Comparison of ENCODE assay signal across 18 cellular contexts in genomic region chr12:101942206-101942605, GRCh38.
"Had no signal": no experiment of that assay in that cellular context is flagged by ENCODE, and none has a peak within 500 bp of the region (broad histone marks: within the 10 kb centered on the region; RNA-seq: fewer than 3 reads in every experiment).

No MANE protein-coding gene starts in this region.

- ATAC-seq: activated CD8-positive, alpha-beta T cell treated with anti-CD3 and anti-CD28 coated beads, Interleukin-2, amount 10 ng/mL, durations not matched to agents 7 days and 5 days; activated naive CD8-positive, alpha-beta T cell treated with anti-CD3 and anti-CD28 coated beads, Interleukin-2, amount 50 U/mL, for 24 hours had no signal

- DNase-seq: activated CD4-positive, alpha-beta T cell treated with anti-CD3 and anti-CD28 coated beads for 4 hours; activated CD8-positive, alpha-beta memory T cell treated with anti-CD3 and anti-CD28 coated beads, Interleukin-2, amount 50 U/mL, for 48 hours; activated CD8-positive, alpha-beta T cell treated with anti-CD3 and anti-CD28 coated beads, Interleukin-2, amount 10 ng/mL, durations not matched to agents 7 days and 5 days; activated naive CD4-positive, alpha-beta T cell treated with Interleukin-2 at 50 U/mL for 16 hours; activated naive CD8-positive, alpha-beta T cell treated with anti-CD3 and anti-CD28 coated beads, Interleukin-2, amount 50 U/mL, for 24 hours; caudate nucleus; colonic mucosa; kidney; midbrain; natural killer cell; occipital lobe; sigmoid colon; stimulated activated CD4-positive, alpha-beta T cell treated with anti-CD3 and anti-CD28 coated beads, Interleukin-4, amount 100 ng/mL, for 24 hours; stomach; T-helper 9 cell; thyroid gland; WERI-Rb-1 had no signal

- H3K4me3 Mint-ChIP-seq: activated CD8-positive, alpha-beta T cell treated with anti-CD3 and anti-CD28 coated beads, Interleukin-2, amount 10 ng/mL, durations not matched to agents 7 days and 5 days; activated naive CD8-positive, alpha-beta T cell treated with anti-CD3 and anti-CD28 coated beads, Interleukin-2, amount 50 U/mL, for 24 hours; natural killer cell had no signal

- H3K36me3 Mint-ChIP-seq: natural killer cell had no signal

- H3K27ac ChIP-seq: colonic mucosa, hepatocyte, thyroid gland, WERI-Rb-1 had no signal

- H3K9me3 ChIP-seq: colonic mucosa, sigmoid colon, stomach, thyroid gland had no signal

- H3K36me3 ChIP-seq: colonic mucosa, sigmoid colon, stomach, thyroid gland, WERI-Rb-1 had no signal

- H3K4me3 ChIP-seq: colonic mucosa, hepatocyte, sigmoid colon, stomach, thyroid gland had no signal

- H3K27me3 ChIP-seq: colonic mucosa, hepatocyte, sigmoid colon, stomach, thyroid gland had no signal

- H3K9me3 Mint-ChIP-seq: activated naive CD8-positive, alpha-beta T cell treated with anti-CD3 and anti-CD28 coated beads, Interleukin-2, amount 50 U/mL, for 24 hours; natural killer cell had no signal

- H3K4me1 ChIP-seq: colonic mucosa, thyroid gland had no signal

- H3K4me1 Mint-ChIP-seq: natural killer cell had no signal

- H3K27ac Mint-ChIP-seq: activated CD8-positive, alpha-beta T cell treated with anti-CD3 and anti-CD28 coated beads, Interleukin-2, amount 10 ng/mL, durations not matched to agents 7 days and 5 days; activated naive CD8-positive, alpha-beta T cell treated with anti-CD3 and anti-CD28 coated beads, Interleukin-2, amount 50 U/mL, for 24 hours; natural killer cell had no signal
